In genomic region chrX:16628954-16629595, GRCh38 we compare ENCODE assay signal across 21 cellular contexts. TPM values are rescaled to one million over a fixed set of nuclear protein-coding genes. Genes with fewer than 3 reads are reported as not detected.
DNase-seq lines count a peak whose midpoint lies in the region; ATAC-seq and TF ChIP-seq lines count a peak whose summit lies in the region.
"Had no signal": no experiment of that assay in that cellular context is flagged by ENCODE, and none has a peak within 500 bp of the region (broad histone marks: within the 10 kb centered on the region; RNA-seq: fewer than 3 reads in every experiment).

No MANE protein-coding gene starts in this region.

- peaks cover 5% of the 10 kb centered on the region for H3K4me1 Mint-ChIP-seq in nephron
- H3K4me1 Mint-ChIP-seq: memory B cell had no signal

- H3K4me3 ChIP-seq in NT2/D1 (ENCODE audit: insufficient read length, low read depth) (no peak overlapping the region), ectodermal cell (ENCODE audit: insufficient read depth, low read depth, low read length) (no peak overlapping the region)
- H3K4me3 ChIP-seq: A549, body of pancreas, thoracic aorta had no signal

- H3K27ac Mint-ChIP-seq in nephron = peak overlapping the region in 2 of 3 experiments; percentile 30 to 41
- H3K27ac Mint-ChIP-seq: activated CD4-positive, alpha-beta memory T cell treated with anti-CD3 and anti-CD28 coated beads, Interleukin-2, amount 10 ng/mL, durations not matched to agents 7 days and 5 days; activated naive CD8-positive, alpha-beta T cell; memory B cell had no signal

- H3K27me3 ChIP-seq in NT2/D1 (ENCODE audit: insufficient read depth, insufficient read length) = no peaks in the 10 kb centered on the region
- H3K27me3 ChIP-seq in ectodermal cell (ENCODE audit: control insufficient read depth, insufficient read depth, low read length, poor library complexity, severe bottlenecking) = no peaks in the 10 kb centered on the region
- H3K27me3 ChIP-seq: body of pancreas had no signal

- DNase-seq in ACHN (peak; percentile 0), NT2/D1 (ENCODE audit: low read depth, low spot score) (peak; percentile 71), NCI-H69 (lab: John Stamatoyannopoulos, UW) (no peak), NCI-H2171 (lab: John Stamatoyannopoulos, UW) (no peak), NCI-H187 treated with DMSO at 0.1 percent for 48 hours (lab: John Stamatoyannopoulos, UW) (no peak)
- DNase-seq: activated CD4-positive, alpha-beta memory T cell treated with anti-CD3 and anti-CD28 coated beads, Interleukin-2, amount 10 ng/mL, durations not matched to agents 7 days and 5 days; activated T-cell treated with anti-CD3 and anti-CD28 coated beads, Interleukin-2, amount 50 U/mL, for 1 hour; body of pancreas; GDM1; kidney; WERI-Rb-1 had no signal

- peaks cover 64% of the 10 kb centered on the region for H3K36me3 Mint-ChIP-seq in nephron (ENCODE audit: low read depth)

- no peaks in the 10 kb centered on the region for H3K9me3 Mint-ChIP-seq in nephron
- H3K9me3 Mint-ChIP-seq: activated CD4-positive, alpha-beta memory T cell treated with anti-CD3 and anti-CD28 coated beads, Interleukin-2, amount 10 ng/mL, durations not matched to agents 7 days and 5 days; memory B cell had no signal

- H3K9ac ChIP-seq in NT2/D1 (ENCODE audit: insufficient read length, low read depth) = no peak overlapping the region

- H3K36me3 ChIP-seq in NT2/D1 (ENCODE audit: insufficient read depth, insufficient read length, low read length) = no peaks in the 10 kb centered on the region
- no peaks in the 10 kb centered on the region for H3K36me3 ChIP-seq in ectodermal cell (ENCODE audit: control insufficient read depth, insufficient read depth, low read length)
- H3K36me3 ChIP-seq: thoracic aorta had no signal

- H3K9me3 ChIP-seq in NT2/D1 (ENCODE audit: insufficient read depth, low read length) = no peaks in the 10 kb centered on the region
- H3K9me3 ChIP-seq in ectodermal cell (ENCODE audit: control insufficient read depth, low read length) = no peaks in the 10 kb centered on the region
- H3K9me3 ChIP-seq: A549, body of pancreas, thoracic aorta had no signal

- WGBS in ectodermal cell, 2 experiments = 7 to 8% methylated on average over 12 to 17 of the region's 17 CpGs

- in situ Hi-C loops in ACHN (cut with HindIII; ENCODE audit: low pct_ligation_motif_present, low pct_unique_long_range_greater_than_20kb, low sequenced_read_pairs) = no loop called here

- no peak overlapping the region for H3K4me3 Mint-ChIP-seq in nephron
- H3K4me3 Mint-ChIP-seq: activated CD4-positive, alpha-beta memory T cell treated with anti-CD3 and anti-CD28 coated beads, Interleukin-2, amount 10 ng/mL, durations not matched to agents 7 days and 5 days; activated naive CD8-positive, alpha-beta T cell; memory B cell had no signal

- H3K27ac ChIP-seq in ectodermal cell (ENCODE audit: insufficient read depth, low read depth, low read length, poor library complexity, severe bottlenecking) = peak overlapping the region; percentile 72
- H3K27ac ChIP-seq: A549, body of pancreas, C4-2B, thoracic aorta, WERI-Rb-1 had no signal

- no peaks in the 10 kb centered on the region for H3K27me3 Mint-ChIP-seq in nephron (ENCODE audit: low read depth)
- H3K27me3 Mint-ChIP-seq: activated CD4-positive, alpha-beta memory T cell treated with anti-CD3 and anti-CD28 coated beads, Interleukin-2, amount 10 ng/mL, durations not matched to agents 7 days and 5 days; activated naive CD8-positive, alpha-beta T cell; memory B cell had no signal

- TF ChIP-seq CTCF in nephron (IDR thresholded peaks at IDR 0.05; ENCODE audit: unreplicated experiment in 3 of 3) = no peak

- no peak for ATAC-seq in HG03439 (IDR thresholded peaks at IDR 0.05; ENCODE audit: unreplicated experiment)
- ATAC-seq: A549, body of pancreas, HepG2 had no signal

- H3K4me1 ChIP-seq in NT2/D1 (ENCODE audit: insufficient read depth, insufficient read length) = peaks cover 6% of the 10 kb centered on the region
- H3K4me1 ChIP-seq in ectodermal cell (ENCODE audit: control insufficient read depth, insufficient read depth, low read length) = peaks cover 3% of the 10 kb centered on the region
- H3K4me1 ChIP-seq: A549 had no signal

RNA-seq across cellular contexts. Expression of gene S100G, which starts 20.9 kb away (rescaled TPM):
- not detected for polyA plus RNA-seq in ectodermal cell (2013, experiment 1 of 4)
- polyA plus RNA-seq in ectodermal cell (2013, experiment 2 of 4) = not detected
- not detected for polyA plus RNA-seq in ectodermal cell (2013, experiment 3 of 4)
- polyA plus RNA-seq in ectodermal cell (2013, experiment 4 of 4) = not detected
- polyA plus RNA-seq: A549, HepG2, neural cell had no signal

Comparison
In these comparisons a context has a peak if more than half of its experiments do, and no peak if none do; other contexts are left out.
1. DNase-seq: peak in ACHN (single experiment) and NT2/D1 (single experiment); none in NCI-H69 (single experiment), NCI-H2171 (single experiment) and NCI-H187 treated with DMSO at 0.1 percent for 48 hours (single experiment).